Comparison of ENCODE assay signal across 11 cellular contexts in genomic region chr2:86274265-86274917, GRCh38.
DNase-seq lines count a peak whose midpoint lies in the region; ATAC-seq, FAIRE-seq and TF ChIP-seq lines count a peak whose summit lies in the region.
"Had no signal": no experiment of that assay in that cellular context is flagged by ENCODE, and none has a peak within 500 bp of the region (broad histone marks: within the 10 kb centered on the region; RNA-seq: fewer than 3 reads in every experiment).

No MANE protein-coding gene starts in this region.

- H3K9me3 Mint-ChIP-seq in activated CD4-positive, alpha-beta T cell treated with anti-CD3 and anti-CD28 coated beads for 36 hours (ENCODE audit: low read depth) = peaks cover 16% of the 10 kb centered on the region
- H3K9me3 Mint-ChIP-seq in stimulated activated naive B cell treated with anti-CD40 and anti-IgM and Interleukin-4, amounts not matched to agents 10 μg/mL and 1 μg/mL and 100 μg/mL, for 72 hours = peaks cover 15 to 18% of the 10 kb centered on the region in 2 donors
- H3K9me3 Mint-ChIP-seq in endodermal cell = peaks cover 26% of the 10 kb centered on the region

- POLR2A ChIA-PET in activated CD4-positive, alpha-beta T cell treated with anti-CD3 and anti-CD28 coated beads for 36 hours (lab: Charles Lee) = no interaction called here

- peak; percentile 13 for DNase-seq in activated CD4-positive, alpha-beta T cell treated with anti-CD3 and anti-CD28 coated beads for 36 hours
- DNase-seq in activated CD4-positive, alpha-beta T cell treated with anti-CD3 and anti-CD28 coated beads for 48 hours = no peak
- DNase-seq in HS-27A (ENCODE audit: low read depth) = peak; percentile 59
- DNase-seq in bronchial epithelial cell (ENCODE audit: low read depth) = peak; percentile 71
- no peak for DNase-seq in stimulated activated naive B cell treated with anti-CD40 and anti-IgM and Interleukin-4, amounts not matched to agents 10 μg/mL and 1 μg/mL and 100 μg/mL, for 72 hours
- no peak for DNase-seq in endodermal cell
- DNase-seq in activated effector memory CD4-positive, alpha-beta T cell treated with Interleukin-2 at 50 U/mL for 16 hours = no peak
- DNase-seq in retina = no peak
- DNase-seq: naive thymus-derived CD8-positive, alpha-beta T cell had no signal

- no peak overlapping the region for H3K27ac ChIP-seq in endodermal cell (ENCODE audit: low read depth, low read length)
- H3K27ac ChIP-seq: PC-9 had no signal

- H3K27me3 Mint-ChIP-seq in activated CD4-positive, alpha-beta T cell treated with anti-CD3 and anti-CD28 coated beads for 36 hours = peaks cover 6% of the 10 kb centered on the region
- H3K27me3 Mint-ChIP-seq in stimulated activated naive B cell treated with anti-CD40 and anti-IgM and Interleukin-4, amounts not matched to agents 10 μg/mL and 1 μg/mL and 100 μg/mL, for 72 hours = peaks cover 7 to 18% of the 10 kb centered on the region in 2 donors
- H3K27me3 Mint-ChIP-seq in endodermal cell (ENCODE audit: insufficient read depth) = peaks cover 43% of the 10 kb centered on the region

- intact Hi-C loops in activated CD4-positive, alpha-beta T cell treated with anti-CD3 and anti-CD28 coated beads for 36 hours (cut with DNase I, micrococcal nuclease) = loop anchor here in 1 of 2 experiments (1.0 kb wide), 1 partner anchor 310 kb away; no protein-coding TSS in a partner anchor

- H3K27me3 ChIP-seq in bronchial epithelial cell (ENCODE audit: control insufficient read depth, insufficient read depth, low read length) (no peaks in the 10 kb centered on the region), endodermal cell (ENCODE audit: control insufficient read depth, insufficient read depth, low read length, poor library complexity, severe bottlenecking) (peaks cover 52% of the 10 kb centered on the region)

- no peak overlapping the region for H3K4me3 ChIP-seq in bronchial epithelial cell (ENCODE audit: low read depth, low read length)
- H3K4me3 ChIP-seq in endodermal cell (ENCODE audit: low read length) = no peak overlapping the region
- H3K4me3 ChIP-seq: PC-9 had no signal

- 88 to 90% methylated on average over 5 of the region's 5 CpGs for WGBS in endodermal cell (ENCODE audit: insufficient coverage in 1 of 2, insufficient read length in 1 of 2), 2 experiments

- FAIRE-seq in bronchial epithelial cell (lab: Jason Lieb, UNC) = no peak
- FAIRE-seq: H1 had no signal

- no peaks in the 10 kb centered on the region for H3K4me1 ChIP-seq in endodermal cell (ENCODE audit: control insufficient read depth, insufficient read depth, low read length)

- CTCF ChIA-PET in activated CD4-positive, alpha-beta T cell treated with anti-CD3 and anti-CD28 coated beads for 36 hours (lab: Charles Lee) = interaction anchor here (1.0 kb wide), 1 partner anchor 53 kb away, joined by 3 read pairs; no protein-coding TSS in a partner anchor

- peak; percentile 85 for ATAC-seq in activated CD4-positive, alpha-beta T cell treated with anti-CD3 and anti-CD28 coated beads for 36 hours
- peak; percentile 84 to 87 for ATAC-seq in stimulated activated naive B cell treated with anti-CD40 and anti-IgM and Interleukin-4, amounts not matched to agents 10 μg/mL and 1 μg/mL and 100 μg/mL, for 72 hours (replicated peaks)
- ATAC-seq: naive thymus-derived CD8-positive, alpha-beta T cell had no signal

- peaks cover 20% of the 10 kb centered on the region for H3K9me3 ChIP-seq in endodermal cell (ENCODE audit: control insufficient read depth, low read length)

- H3K4me3 Mint-ChIP-seq in activated CD4-positive, alpha-beta T cell treated with anti-CD3 and anti-CD28 coated beads for 36 hours = no peak overlapping the region
- no peak overlapping the region for H3K4me3 Mint-ChIP-seq in stimulated activated naive B cell treated with anti-CD40 and anti-IgM and Interleukin-4, amounts not matched to agents 10 μg/mL and 1 μg/mL and 100 μg/mL, for 72 hours
- no peak overlapping the region for H3K4me3 Mint-ChIP-seq in endodermal cell
- H3K4me3 Mint-ChIP-seq: naive thymus-derived CD8-positive, alpha-beta T cell had no signal

- H3K36me3 ChIP-seq in bronchial epithelial cell (ENCODE audit: control insufficient read depth, insufficient read depth, low read length) (no peaks in the 10 kb centered on the region), endodermal cell (ENCODE audit: control insufficient read depth, insufficient read depth, low read length) (no peaks in the 10 kb centered on the region)

- H3K36me3 Mint-ChIP-seq in activated CD4-positive, alpha-beta T cell treated with anti-CD3 and anti-CD28 coated beads for 36 hours (ENCODE audit: low read depth) = peaks cover 7% of the 10 kb centered on the region
- peaks cover 12 to 20% of the 10 kb centered on the region in 2 donors for H3K36me3 Mint-ChIP-seq in stimulated activated naive B cell treated with anti-CD40 and anti-IgM and Interleukin-4, amounts not matched to agents 10 μg/mL and 1 μg/mL and 100 μg/mL, for 72 hours
- no peaks in the 10 kb centered on the region for H3K36me3 Mint-ChIP-seq in endodermal cell (ENCODE audit: low read depth)

- H3K9ac ChIP-seq in endodermal cell (ENCODE audit: extremely low read depth, low read length, poor library complexity, severe bottlenecking) = no peak overlapping the region

- peaks cover 18% of the 10 kb centered on the region for H3K4me1 Mint-ChIP-seq in activated CD4-positive, alpha-beta T cell treated with anti-CD3 and anti-CD28 coated beads for 36 hours
- peaks cover 16 to 19% of the 10 kb centered on the region in 2 donors for H3K4me1 Mint-ChIP-seq in stimulated activated naive B cell treated with anti-CD40 and anti-IgM and Interleukin-4, amounts not matched to agents 10 μg/mL and 1 μg/mL and 100 μg/mL, for 72 hours
- H3K4me1 Mint-ChIP-seq in endodermal cell = peaks cover 7% of the 10 kb centered on the region
- H3K4me1 Mint-ChIP-seq: naive thymus-derived CD8-positive, alpha-beta T cell had no signal

- TF ChIP-seq CTCF in bronchial epithelial cell (IDR thresholded peaks at IDR 0.05; ENCODE audit: insufficient read depth, low read length, severe bottlenecking) = no peak
- no peak for TF ChIP-seq CTCF in endodermal cell (conservative IDR thresholded peaks at IDR 0.05)

- no peak overlapping the region for H3K27ac Mint-ChIP-seq in activated CD4-positive, alpha-beta T cell treated with anti-CD3 and anti-CD28 coated beads for 36 hours
- H3K27ac Mint-ChIP-seq in stimulated activated naive B cell treated with anti-CD40 and anti-IgM and Interleukin-4, amounts not matched to agents 10 μg/mL and 1 μg/mL and 100 μg/mL, for 72 hours = peak overlapping the region; percentile 80
- H3K27ac Mint-ChIP-seq in endodermal cell = no peak overlapping the region
- H3K27ac Mint-ChIP-seq: naive thymus-derived CD8-positive, alpha-beta T cell had no signal

Comparison
In these comparisons a context has a peak if more than half of its experiments do, and no peak if none do; other contexts are left out.
1. DNase-seq: peak in activated CD4-positive, alpha-beta T cell treated with anti-CD3 and anti-CD28 coated beads for 36 hours (single experiment), HS-27A (single experiment) and bronchial epithelial cell (single experiment); none in activated CD4-positive, alpha-beta T cell treated with anti-CD3 and anti-CD28 coated beads for 48 hours (single experiment), stimulated activated naive B cell treated with anti-CD40 and anti-IgM and Interleukin-4, amounts not matched to agents 10 μg/mL and 1 μg/mL and 100 μg/mL, for 72 hours (single experiment), endodermal cell (single experiment), activated effector memory CD4-positive, alpha-beta T cell treated with Interleukin-2 at 50 U/mL for 16 hours (single experiment) and retina (single experiment).